8 cellular contexts compared by ENCODE assay signal in the genomic region with DNA sequence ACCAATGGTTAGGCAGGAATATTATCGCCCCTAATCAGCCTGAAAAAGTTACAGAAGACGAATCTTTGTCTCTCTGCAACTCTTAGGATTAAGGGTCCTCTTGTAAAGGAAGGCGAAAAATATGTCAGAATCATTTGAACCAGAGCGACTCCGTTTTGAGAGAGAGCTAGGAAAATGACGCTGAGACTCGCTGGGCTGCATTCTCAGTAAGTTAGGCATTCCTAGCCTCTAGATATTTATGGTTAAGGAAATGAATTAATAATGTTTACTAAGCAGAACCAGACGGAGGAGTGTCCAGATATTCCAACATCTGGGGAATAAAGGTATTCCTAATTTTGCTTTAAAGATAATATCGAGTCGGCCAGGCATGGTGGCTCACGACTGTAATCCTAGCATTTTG. TPM values are rescaled to one million over a fixed set of nuclear protein-coding genes. Genes with fewer than 3 reads are reported as not detected.
A peak's percentile ranks its signal among the peaks of the same experiment; 100 is the strongest.
DNase-seq lines count a peak whose midpoint lies in the region; TF ChIP-seq lines count a peak whose summit lies in the region.

No MANE protein-coding gene starts in this region.

- H3K27ac Mint-ChIP-seq in activated naive CD4-positive, alpha-beta T cell treated with anti-CD3 and anti-CD28 coated beads, Interleukin-2, amount 10 ng/mL, durations not matched to agents 7 days and 5 days, result peak overlapping the region; percentile 96
- H3K27ac Mint-ChIP-seq in activated CD4-positive, alpha-beta memory T cell treated with anti-CD3 and anti-CD28 coated beads, Interleukin-2, amount 10 ng/mL, durations not matched to agents 7 days and 5 days, result peak overlapping the region; percentile 52

- intact Hi-C loops in tibial artery (cut with DNase I; ENCODE audit: low total_unique reads), result no loop called here

- peak overlapping the region; percentile 63 to 70 for H3K4me3 ChIP-seq in tibial artery

- H3K4me1 ChIP-seq in tibial artery, result peaks cover 0 to 7% (median 0%) of the 10 kb centered on the region in 4 donors

- no peak for DNase-seq in activated naive CD4-positive, alpha-beta T cell treated with anti-CD3 and anti-CD28 coated beads, Interleukin-2, amount 10 ng/mL, durations not matched to agents 7 days and 5 days
- no peak for DNase-seq in activated naive CD4-positive, alpha-beta T cell (lab: John Stamatoyannopoulos, UW)
- DNase-seq in activated CD4-positive, alpha-beta memory T cell treated with anti-CD3 and anti-CD28 coated beads, Interleukin-2, amount 10 ng/mL, durations not matched to agents 7 days and 5 days, result no peak
- DNase-seq in kidney tubule cell (ENCODE audit: low spot score), result peak; percentile 17
- DNase-seq in tibial artery, result no peak
- DNase-seq in inferior parietal cortex (ENCODE audit: extremely low spot score), result no peak
- no peak for DNase-seq in NCI-H1694 treated with DMSO at 0.1 percent for 48 hours (lab: John Stamatoyannopoulos, UW)
- DNase-seq in middle frontal gyrus (ENCODE audit: extremely low spot score, low spot score), result no peak

- no peak for TF ChIP-seq CTCF in tibial artery (IDR thresholded peaks at IDR 0.05)

- peaks cover 26% of the 10 kb centered on the region for H3K4me1 Mint-ChIP-seq in activated naive CD4-positive, alpha-beta T cell treated with anti-CD3 and anti-CD28 coated beads, Interleukin-2, amount 10 ng/mL, durations not matched to agents 7 days and 5 days
- peaks cover 16% of the 10 kb centered on the region for H3K4me1 Mint-ChIP-seq in activated CD4-positive, alpha-beta memory T cell treated with anti-CD3 and anti-CD28 coated beads, Interleukin-2, amount 10 ng/mL, durations not matched to agents 7 days and 5 days

- no peak overlapping the region for H3K27ac ChIP-seq in tibial artery

- no peaks in the 10 kb centered on the region for H3K27me3 ChIP-seq in tibial artery

- POLR2A ChIA-PET in activated CD4-positive, alpha-beta memory T cell treated with anti-CD3 and anti-CD28 coated beads, Interleukin-2, amount 10 ng/mL, durations not matched to agents 7 days and 5 days (lab: Charles Lee), result interaction anchor here (1.2 to 2.3 kb wide), 8 partner anchors 31 to 519 kb away, joined by 3 to 24 read pairs (median 20); a partner anchor contains a TSS

- CTCF ChIA-PET in activated naive CD4-positive, alpha-beta T cell treated with anti-CD3 and anti-CD28 coated beads, Interleukin-2, amount 10 ng/mL, durations not matched to agents 7 days and 5 days (lab: Charles Lee), result no interaction called here
- CTCF ChIA-PET in activated CD4-positive, alpha-beta memory T cell treated with anti-CD3 and anti-CD28 coated beads, Interleukin-2, amount 10 ng/mL, durations not matched to agents 7 days and 5 days (lab: Charles Lee), result no interaction called here

- H3K36me3 ChIP-seq in tibial artery, result no peaks in the 10 kb centered on the region

- peaks cover 35% of the 10 kb centered on the region for H3K36me3 Mint-ChIP-seq in activated naive CD4-positive, alpha-beta T cell treated with anti-CD3 and anti-CD28 coated beads, Interleukin-2, amount 10 ng/mL, durations not matched to agents 7 days and 5 days
- peaks cover 50% of the 10 kb centered on the region for H3K36me3 Mint-ChIP-seq in activated CD4-positive, alpha-beta memory T cell treated with anti-CD3 and anti-CD28 coated beads, Interleukin-2, amount 10 ng/mL, durations not matched to agents 7 days and 5 days (ENCODE audit: low read depth)

- no peaks in the 10 kb centered on the region for H3K9me3 ChIP-seq in tibial artery

- no peaks in the 10 kb centered on the region for H3K27me3 Mint-ChIP-seq in activated naive CD4-positive, alpha-beta T cell treated with anti-CD3 and anti-CD28 coated beads, Interleukin-2, amount 10 ng/mL, durations not matched to agents 7 days and 5 days
- H3K27me3 Mint-ChIP-seq in activated CD4-positive, alpha-beta memory T cell treated with anti-CD3 and anti-CD28 coated beads, Interleukin-2, amount 10 ng/mL, durations not matched to agents 7 days and 5 days, result no peaks in the 10 kb centered on the region

- peaks cover 36% of the 10 kb centered on the region for H3K9me3 Mint-ChIP-seq in activated naive CD4-positive, alpha-beta T cell treated with anti-CD3 and anti-CD28 coated beads, Interleukin-2, amount 10 ng/mL, durations not matched to agents 7 days and 5 days
- H3K9me3 Mint-ChIP-seq in activated CD4-positive, alpha-beta memory T cell treated with anti-CD3 and anti-CD28 coated beads, Interleukin-2, amount 10 ng/mL, durations not matched to agents 7 days and 5 days, result peaks cover 46% of the 10 kb centered on the region

- H3K4me3 Mint-ChIP-seq in activated naive CD4-positive, alpha-beta T cell treated with anti-CD3 and anti-CD28 coated beads, Interleukin-2, amount 10 ng/mL, durations not matched to agents 7 days and 5 days, result peak overlapping the region; percentile 93
- H3K4me3 Mint-ChIP-seq in activated CD4-positive, alpha-beta memory T cell treated with anti-CD3 and anti-CD28 coated beads, Interleukin-2, amount 10 ng/mL, durations not matched to agents 7 days and 5 days, result peak overlapping the region; percentile 93

RNA-seq across cellular contexts. Expression of a gene that starts 0.8 kb away (rescaled TPM):
- 1 to 10 TPM; 8.7 to 9.7 TPM for total RNA-seq in activated CD4-positive, alpha-beta memory T cell treated with anti-CD3 and anti-CD28 coated beads, Interleukin-2, amount 10 ng/mL, durations not matched to agents 7 days and 5 days
